In the genomic region with DNA sequence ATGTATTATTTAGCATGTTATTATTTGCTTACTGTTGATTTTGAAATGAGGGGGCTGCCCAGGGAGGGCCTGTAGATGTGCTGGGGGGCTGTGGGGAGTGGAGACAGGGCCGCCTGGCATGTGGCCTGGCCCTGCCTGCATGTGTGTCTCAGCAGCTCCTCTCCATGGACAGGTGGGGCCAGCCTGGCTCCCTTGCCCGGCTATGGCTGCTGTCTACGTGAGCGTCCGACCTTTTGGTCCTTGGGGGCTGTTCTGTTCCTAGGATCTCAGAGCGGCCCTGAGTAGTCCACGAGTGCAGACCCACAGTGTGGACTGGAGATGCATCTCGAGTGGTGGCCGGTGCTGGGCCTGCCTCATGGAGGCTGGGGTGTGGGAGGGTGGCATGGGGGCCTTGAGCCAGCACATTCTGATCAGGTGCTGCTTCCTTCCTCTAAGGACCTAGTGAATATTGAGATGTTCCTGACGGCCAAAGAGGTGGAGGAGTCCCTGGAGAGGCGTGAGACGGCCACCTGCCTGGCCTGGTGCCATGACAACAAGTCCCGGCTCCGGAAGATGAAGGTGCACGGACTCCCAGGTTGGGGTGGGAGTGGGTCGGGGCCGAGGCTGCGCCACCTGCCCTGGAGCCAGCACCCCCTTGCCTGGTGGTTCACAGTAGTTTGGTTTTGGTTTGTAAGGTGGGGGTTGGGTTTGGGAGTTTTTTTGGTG, we compare ENCODE assay signal across 1 cellular context.
TF ChIP-seq lines count a peak whose summit lies in the region.

No MANE protein-coding gene starts in this region.

TF ChIP-seq in GM23338, 12 proteins besides CTCF, POLR2A, EP300 and RAD21 (continued from another document):
- TF ChIP-seq, protein P1, sequence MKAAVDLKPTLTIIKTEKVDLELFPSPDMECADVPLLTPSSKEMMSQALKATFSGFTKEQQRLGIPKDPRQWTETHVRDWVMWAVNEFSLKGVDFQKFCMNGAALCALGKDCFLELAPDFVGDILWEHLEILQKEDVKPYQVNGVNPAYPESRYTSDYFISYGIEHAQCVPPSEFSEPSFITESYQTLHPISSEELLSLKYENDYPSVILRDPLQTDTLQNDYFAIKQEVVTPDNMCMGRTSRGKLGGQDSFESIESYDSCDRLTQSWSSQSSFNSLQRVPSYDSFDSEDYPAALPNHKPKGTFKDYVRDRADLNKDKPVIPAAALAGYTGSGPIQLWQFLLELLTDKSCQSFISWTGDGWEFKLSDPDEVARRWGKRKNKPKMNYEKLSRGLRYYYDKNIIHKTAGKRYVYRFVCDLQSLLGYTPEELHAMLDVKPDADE (IDR thresholded peaks at IDR 0.05): no peak
- TF ChIP-seq ZNF331 (CRISPR knock-in tag; IDR thresholded peaks at IDR 0.05; ENCODE audit: low read depth) (no peak), CREB1 (CRISPR knock-in tag; IDR thresholded peaks at IDR 0.05; ENCODE audit: low read depth) (no peak), ZNF114 (CRISPR knock-in tag; IDR thresholded peaks at IDR 0.05) (no peak), NANOG (IDR thresholded peaks at IDR 0.05; ENCODE audit: borderline replicate concordance) (no peak)
- TF ChIP-seq, protein P2, sequence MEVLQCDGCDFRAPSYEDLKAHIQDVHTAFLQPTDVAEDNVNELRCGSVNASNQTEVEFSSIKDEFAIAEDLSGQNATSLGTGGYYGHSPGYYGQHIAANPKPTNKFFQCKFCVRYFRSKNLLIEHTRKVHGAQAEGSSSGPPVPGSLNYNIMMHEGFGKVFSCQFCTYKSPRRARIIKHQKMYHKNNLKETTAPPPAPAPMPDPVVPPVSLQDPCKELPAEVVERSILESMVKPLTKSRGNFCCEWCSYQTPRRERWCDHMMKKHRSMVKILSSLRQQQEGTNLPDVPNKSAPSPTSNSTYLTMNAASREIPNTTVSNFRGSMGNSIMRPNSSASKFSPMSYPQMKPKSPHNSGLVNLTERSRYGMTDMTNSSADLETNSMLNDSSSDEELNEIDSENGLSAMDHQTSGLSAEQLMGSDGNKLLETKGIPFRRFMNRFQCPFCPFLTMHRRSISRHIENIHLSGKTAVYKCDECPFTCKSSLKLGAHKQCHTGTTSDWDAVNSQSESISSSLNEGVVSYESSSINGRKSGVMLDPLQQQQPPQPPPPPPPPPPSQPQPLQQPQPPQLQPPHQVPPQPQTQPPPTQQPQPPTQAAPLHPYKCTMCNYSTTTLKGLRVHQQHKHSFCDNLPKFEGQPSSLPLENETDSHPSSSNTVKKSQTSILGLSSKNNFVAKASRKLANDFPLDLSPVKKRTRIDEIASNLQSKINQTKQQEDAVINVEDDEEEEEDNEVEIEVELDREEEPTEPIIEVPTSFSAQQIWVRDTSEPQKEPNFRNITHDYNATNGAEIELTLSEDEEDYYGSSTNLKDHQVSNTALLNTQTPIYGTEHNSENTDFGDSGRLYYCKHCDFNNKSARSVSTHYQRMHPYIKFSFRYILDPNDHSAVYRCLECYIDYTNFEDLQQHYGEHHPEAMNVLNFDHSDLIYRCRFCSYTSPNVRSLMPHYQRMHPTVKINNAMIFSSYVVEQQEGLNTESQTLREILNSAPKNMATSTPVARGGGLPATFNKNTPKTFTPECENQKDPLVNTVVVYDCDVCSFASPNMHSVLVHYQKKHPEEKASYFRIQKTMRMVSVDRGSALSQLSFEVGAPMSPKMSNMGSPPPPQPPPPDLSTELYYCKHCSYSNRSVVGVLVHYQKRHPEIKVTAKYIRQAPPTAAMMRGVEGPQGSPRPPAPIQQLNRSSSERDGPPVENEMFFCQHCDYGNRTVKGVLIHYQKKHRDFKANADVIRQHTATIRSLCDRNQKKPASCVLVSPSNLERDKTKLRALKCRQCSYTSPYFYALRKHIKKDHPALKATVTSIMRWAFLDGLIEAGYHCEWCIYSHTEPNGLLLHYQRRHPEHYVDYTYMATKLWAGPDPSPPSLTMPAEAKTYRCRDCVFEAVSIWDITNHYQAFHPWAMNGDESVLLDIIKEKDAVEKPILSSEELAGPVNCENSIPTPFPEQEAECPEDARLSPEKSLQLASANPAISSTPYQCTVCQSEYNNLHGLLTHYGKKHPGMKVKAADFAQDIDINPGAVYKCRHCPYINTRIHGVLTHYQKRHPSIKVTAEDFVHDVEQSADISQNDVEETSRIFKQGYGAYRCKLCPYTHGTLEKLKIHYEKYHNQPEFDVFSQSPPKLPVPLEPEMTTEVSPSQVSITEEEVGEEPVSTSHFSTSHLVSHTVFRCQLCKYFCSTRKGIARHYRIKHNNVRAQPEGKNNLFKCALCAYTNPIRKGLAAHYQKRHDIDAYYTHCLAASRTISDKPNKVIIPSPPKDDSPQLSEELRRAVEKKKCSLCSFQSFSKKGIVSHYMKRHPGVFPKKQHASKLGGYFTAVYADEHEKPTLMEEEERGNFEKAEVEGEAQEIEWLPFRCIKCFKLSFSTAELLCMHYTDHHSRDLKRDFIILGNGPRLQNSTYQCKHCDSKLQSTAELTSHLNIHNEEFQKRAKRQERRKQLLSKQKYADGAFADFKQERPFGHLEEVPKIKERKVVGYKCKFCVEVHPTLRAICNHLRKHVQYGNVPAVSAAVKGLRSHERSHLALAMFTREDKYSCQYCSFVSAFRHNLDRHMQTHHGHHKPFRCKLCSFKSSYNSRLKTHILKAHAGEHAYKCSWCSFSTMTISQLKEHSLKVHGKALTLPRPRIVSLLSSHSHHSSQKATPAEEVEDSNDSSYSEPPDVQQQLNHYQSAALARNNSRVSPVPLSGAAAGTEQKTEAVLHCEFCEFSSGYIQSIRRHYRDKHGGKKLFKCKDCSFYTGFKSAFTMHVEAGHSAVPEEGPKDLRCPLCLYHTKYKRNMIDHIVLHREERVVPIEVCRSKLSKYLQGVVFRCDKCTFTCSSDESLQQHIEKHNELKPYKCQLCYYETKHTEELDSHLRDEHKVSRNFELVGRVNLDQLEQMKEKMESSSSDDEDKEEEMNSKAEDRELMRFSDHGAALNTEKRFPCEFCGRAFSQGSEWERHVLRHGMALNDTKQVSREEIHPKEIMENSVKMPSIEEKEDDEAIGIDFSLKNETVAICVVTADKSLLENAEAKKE (CRISPR knock-in tag; IDR thresholded peaks at IDR 0.05): no peak
